ENCODE assay signal across 10 cellular contexts in genomic region chr2:85924522-85924921, GRCh38. TPM values are rescaled to one million over a fixed set of nuclear protein-coding genes. Genes with fewer than 3 reads are reported as not detected.
A peak's percentile ranks its signal among the peaks of the same experiment; 100 is the strongest.
DNase-seq lines count a peak whose midpoint lies in the region; ATAC-seq and TF ChIP-seq lines count a peak whose summit lies in the region.
"Had no signal": no experiment of that assay in that cellular context is flagged by ENCODE, and none has a peak within 500 bp of the region (broad histone marks: within the 10 kb centered on the region; RNA-seq: fewer than 3 reads in every experiment).

No MANE protein-coding gene starts in this region.

- CTCF ChIA-PET in IMR-90 (lab: Yijun Ruan, JAX) (interaction anchor here (1.0 kb wide), 1 partner anchor 24 kb away, joined by 3 read pairs; no protein-coding TSS in a partner anchor), T-cell (lab: Charles Lee) (no interaction called here)

- H3K4me1 ChIP-seq in IMR-90 (ENCODE audit: control insufficient read depth, insufficient read depth, low read length) (peaks cover 21% of the 10 kb centered on the region), breast epithelium (peaks cover 11 to 16% of the 10 kb centered on the region in 2 donors), thyroid gland (peaks cover 34 to 56% of the 10 kb centered on the region in 2 donors)

- H3K27ac Mint-ChIP-seq in stimulated activated effector memory CD8-positive, alpha-beta T cell treated with anti-CD3 and anti-CD28 coated beads, Interleukin-12 subunit alpha, Interleukin-12 subunit beta, amount 100 ng/mL, for 72 hours = no peak overlapping the region
- no peak overlapping the region for H3K27ac Mint-ChIP-seq in T-cell

- no peak overlapping the region for H3K4me2 ChIP-seq in IMR-90 (ENCODE audit: low read depth, low read length)

- no peaks in the 10 kb centered on the region for H4K20me1 ChIP-seq in IMR-90 (ENCODE audit: insufficient read depth, low read length)

- no peak overlapping the region for H3K14ac ChIP-seq in IMR-90 (replicated peaks; ENCODE audit: low read depth, low read length)

- peaks cover 6% of the 10 kb centered on the region; the same call in 1 of the 2 replicates for H3K9me1 ChIP-seq in IMR-90 (ENCODE audit: insufficient read depth, low read length)

- POLR2A ChIA-PET in IMR-90 (lab: Charles Lee; ENCODE audit: unreplicated experiment) (interaction anchor here (0.6 kb wide), 1 partner anchor 81 kb away, joined by 3 read pairs; no protein-coding TSS in a partner anchor), T-cell (lab: Charles Lee) (interaction anchor here in 1 of 2 donors (0.6 kb wide), 1 partner anchor 110 kb away, joined by 5 read pairs; no protein-coding TSS in a partner anchor)

- peaks cover 19% of the 10 kb centered on the region for H3K4me1 Mint-ChIP-seq in stimulated activated effector memory CD8-positive, alpha-beta T cell treated with anti-CD3 and anti-CD28 coated beads, Interleukin-12 subunit alpha, Interleukin-12 subunit beta, amount 100 ng/mL, for 72 hours
- peaks cover 16 to 17% (median 16%) of the 10 kb centered on the region in 3 donors for H3K4me1 Mint-ChIP-seq in T-cell

- ATAC-seq in IMR-90 (ENCODE audit: low read depth) (no peak), T-cell (replicated peaks in 1 of 4) (no peak), GM21423 (IDR thresholded peaks at IDR 0.05; ENCODE audit: unreplicated experiment) (no peak)
- ATAC-seq in stimulated activated effector memory CD8-positive, alpha-beta T cell treated with anti-CD3 and anti-CD28 coated beads, Interleukin-12 subunit alpha, Interleukin-12 subunit beta, amount 100 ng/mL, for 72 hours = no peak

- H4K91ac ChIP-seq in IMR-90 (ENCODE audit: insufficient read depth, low read depth, low read length) = peak overlapping the region; percentile 21; the same call in 1 of the 2 replicates

- dilution Hi-C loops in IMR-90 (cut with HindIII; ENCODE audit: low sequenced_read_pairs, unreplicated experiment) = no loop called here

- no peaks in the 10 kb centered on the region for H3K9me3 Mint-ChIP-seq in stimulated activated effector memory CD8-positive, alpha-beta T cell treated with anti-CD3 and anti-CD28 coated beads, Interleukin-12 subunit alpha, Interleukin-12 subunit beta, amount 100 ng/mL, for 72 hours
- H3K9me3 Mint-ChIP-seq in T-cell = no peaks in the 10 kb centered on the region

- no CpG with 5 or more reads among the region's 4 CpGs for WGBS in IMR-90 (ENCODE audit: extremely low coverage in 2 of 2, insufficient read length in 1 of 2), 2 experiments
- 19 to 20% methylated on average over 4 of the region's 4 CpGs for WGBS in thyroid gland, 2 donors

- H3K18ac ChIP-seq in IMR-90 (ENCODE audit: low read depth, low read length) = peak overlapping the region; percentile 0; the same call in 1 of the 2 replicates

- no peak for TF ChIP-seq POLR2A in IMR-90 (IDR thresholded peaks at IDR 0.05; ENCODE audit: low read depth, low read length)
- no peak for TF ChIP-seq POLR2A in breast epithelium (IDR thresholded peaks at IDR 0.05)
- TF ChIP-seq POLR2A in thyroid gland (IDR thresholded peaks at IDR 0.05) = no peak

- H3K23ac ChIP-seq in IMR-90 (ENCODE audit: low read depth, low read length) = no peak overlapping the region

- no peak overlapping the region for H3K9ac ChIP-seq in IMR-90 (ENCODE audit: low read depth, low read length)

- peak overlapping the region; percentile 30 for H2BK120ac ChIP-seq in IMR-90 (ENCODE audit: low read depth, low read length)

- no peak overlapping the region for H2BK5ac ChIP-seq in IMR-90 (ENCODE audit: low read depth, low read length, poor library complexity, severe bottlenecking)

- intact Hi-C loops in IMR-90 (cut with micrococcal nuclease) = loop anchor here (5.0 to 10.0 kb wide), 2 partner anchors 60 to 113 kb away; no protein-coding TSS in a partner anchor
- intact Hi-C loops in breast epithelium (cut with DNase I; ENCODE audit: low total_unique reads) = no loop called here
- intact Hi-C loops in thyroid gland (cut with DNase I) = no loop called here

- peak overlapping the region in 1 of 2 experiments; percentile 15; a peak in 1 of 4 replicates for H4K8ac ChIP-seq in IMR-90 (ENCODE audit: low read depth in 2 of 2, low read length in 2 of 2)

- H3K4me3 ChIP-seq in IMR-90 (ENCODE audit: insufficient read depth, low read depth, low read length) (no peak overlapping the region), breast epithelium (peak overlapping the region in 1 of 3 donors; percentile 20), thyroid gland (replicated peaks in 1 of 3) (no peak overlapping the region)

- H3K4ac ChIP-seq in IMR-90 (ENCODE audit: low read depth, low read length) = peak overlapping the region; percentile 58; the same call in 1 of the 2 replicates

- no peaks in the 10 kb centered on the region for H3K36me3 Mint-ChIP-seq in stimulated activated effector memory CD8-positive, alpha-beta T cell treated with anti-CD3 and anti-CD28 coated beads, Interleukin-12 subunit alpha, Interleukin-12 subunit beta, amount 100 ng/mL, for 72 hours
- H3K36me3 Mint-ChIP-seq in T-cell = no peaks in the 10 kb centered on the region

- H3K9me3 ChIP-seq in IMR-90 (ENCODE audit: control insufficient read depth, insufficient read depth, low read length) = no peaks in the 10 kb centered on the region
- H3K9me3 ChIP-seq in breast epithelium = no peaks in the 10 kb centered on the region
- no peaks in the 10 kb centered on the region for H3K9me3 ChIP-seq in thyroid gland

- H3K36me3 ChIP-seq in IMR-90 (ENCODE audit: control insufficient read depth, insufficient read depth, low read length) = no peaks in the 10 kb centered on the region
- no peaks in the 10 kb centered on the region for H3K36me3 ChIP-seq in breast epithelium
- H3K36me3 ChIP-seq in thyroid gland = no peaks in the 10 kb centered on the region

- peaks cover 0 to 3% of the 10 kb centered on the region in 2 donors for H3K27me3 Mint-ChIP-seq in T-cell

- DNase-seq in IMR-90 = peak; percentile 51
- DNase-seq in breast epithelium (ENCODE audit: low spot score in 2 of 2) = peak; percentile 66 to 92
- DNase-seq in iris pigment epithelial cell (ENCODE audit: low read depth) = peak; percentile 96
- DNase-seq in thyroid gland = peak; percentile 69 to 73
- no peak for DNase-seq in stimulated activated effector memory CD8-positive, alpha-beta T cell treated with anti-CD3 and anti-CD28 coated beads, Interleukin-12 subunit alpha, Interleukin-12 subunit beta, amount 100 ng/mL, for 72 hours (ENCODE audit: low spot score in 2 of 2)
- no peak for DNase-seq in T-cell
- DNase-seq: activated CD8-positive, alpha-beta memory T cell treated with anti-CD3 and anti-CD28 coated beads, Interleukin-2, amount 50 U/mL, for 4 hours; NCI-H526 treated with DMSO at 0.1 percent for 48 hours; stimulated activated CD4-positive, alpha-beta T cell treated with anti-CD3 and anti-CD28 coated beads, Interleukin-4, amount 100 ng/mL, for 1 hour had no signal

- H3K56ac ChIP-seq in IMR-90 (ENCODE audit: extremely low read depth, insufficient read depth, low read length) = no peak overlapping the region

- H4K5ac ChIP-seq in IMR-90 (ENCODE audit: low read depth, low read length) = no peak overlapping the region; the same call in 1 of the 2 replicates

- H3K27ac ChIP-seq in IMR-90 (ENCODE audit: insufficient read depth, low read length) (peak overlapping the region; percentile 38; the same call in 1 of the 2 replicates), breast epithelium (peak overlapping the region; percentile 88 to 90), thyroid gland (peak overlapping the region; percentile 79 to 89 (median 88))

- no peaks in the 10 kb centered on the region for H3K79me1 ChIP-seq in IMR-90 (ENCODE audit: low read depth in 1 of 2, low read length in 2 of 2)

- H2AFZ ChIP-seq in IMR-90 (replicated peaks; ENCODE audit: low read length, poor library complexity) = peak overlapping the region; percentile 28

- BruUV-seq in IMR-90 (replicated peaks; lab: Mats Ljungman, UMichigan) = no TSS peak

- in situ Hi-C loops in IMR-90 (cut with MboI; ENCODE audit: low sequenced_read_pairs) = no loop called here

- TF ChIP-seq RAD21 in IMR-90 (IDR thresholded peaks at IDR 0.05; ENCODE audit: low read length) = no peak

- 0 out of 3 replicates have a peak overlapping the region, but pooled peaks have one; percentile 67 for H2BK15ac ChIP-seq in IMR-90 (ENCODE audit: low read depth, low read length)

- TF ChIP-seq CTCF in IMR-90 (conservative IDR thresholded peaks at IDR 0.05; ENCODE audit: low read depth, low read length) (no peak), breast epithelium (IDR thresholded peaks at IDR 0.05) (no peak), thyroid gland (IDR thresholded peaks at IDR 0.05) (no peak)

- H2AK5ac ChIP-seq in IMR-90 (ENCODE audit: low read depth, low read length) = peak overlapping the region; percentile 81

- H3K4me3 Mint-ChIP-seq in stimulated activated effector memory CD8-positive, alpha-beta T cell treated with anti-CD3 and anti-CD28 coated beads, Interleukin-12 subunit alpha, Interleukin-12 subunit beta, amount 100 ng/mL, for 72 hours = no peak overlapping the region
- H3K4me3 Mint-ChIP-seq in T-cell = no peak overlapping the region

- H3K27me3 ChIP-seq in IMR-90 (ENCODE audit: control insufficient read depth, insufficient read depth, low read length) (no peaks in the 10 kb centered on the region), breast epithelium (no peaks in the 10 kb centered on the region), thyroid gland (no peaks in the 10 kb centered on the region)

- peak overlapping the region; percentile 63 for H2AK9ac ChIP-seq in IMR-90 (replicated peaks; ENCODE audit: low read depth, low read length, poor library complexity)

- H2BK20ac ChIP-seq in IMR-90 (ENCODE audit: low read depth, low read length) = peak overlapping the region; percentile 51; the same call in 1 of the 2 replicates

TF ChIP-seq in IMR-90, 13 proteins besides CTCF, POLR2A, EP300 and RAD21:
- TF ChIP-seq MXI1 (IDR thresholded peaks at IDR 0.05; ENCODE audit: borderline replicate concordance, low read depth, low read length) = no peak
- TF ChIP-seq MAFK (IDR thresholded peaks at IDR 0.05; ENCODE audit: low read depth, low read length) = no peak
- TF ChIP-seq BHLHE40 (IDR thresholded peaks at IDR 0.05; ENCODE audit: low read depth, low read length) = peak; percentile 21; the same call in 1 of the 2 replicates
TF ChIP-seq in IMR-90: peak in this region for 1.

RNA-seq across cellular contexts. Expression of gene ST3GAL5, which starts 35.7 kb away (rescaled TPM):
- total RNA-seq in IMR-90 (2012; rRNA removed) (16.8 and 18.6 TPM in 2 replicates), breast epithelium (10 to 100 TPM; 20.8 to 52.5 (median 29.5) TPM), thyroid gland (100 to 1,000 TPM; 139 to 199 (median 156) TPM), T-cell (10 to 100 TPM; 22.8 to 56.2 (median 31.9) TPM)
- 19.2 and 21.0 TPM in 2 replicates for polyA plus RNA-seq in IMR-90 (2012; rRNA removed)
- polyA plus RNA-seq in IMR-90 (2012; cell fraction: cytosol; rRNA removed) = 7.8 and 18.4 TPM in 2 replicates
- 8.6 and 21.3 TPM in 2 replicates for polyA plus RNA-seq in IMR-90 (2012; cell fraction: nucleus; rRNA removed; ENCODE audit: low replicate concordance)

Comparison
In these comparisons a context has a peak if more than half of its experiments do, and no peak if none do; other contexts are left out.
1. DNase-seq: peak in IMR-90 (single experiment), breast epithelium (2 of 2), iris pigment epithelial cell (single experiment) and thyroid gland (2 of 2); none in stimulated activated effector memory CD8-positive, alpha-beta T cell treated with anti-CD3 and anti-CD28 coated beads, Interleukin-12 subunit alpha, Interleukin-12 subunit beta, amount 100 ng/mL, for 72 hours (0 of 2) and T-cell (0 of 34).
2. H3K27ac ChIP-seq: peak in every context shown above with its lines; median percentile 89 in breast epithelium; 88 in thyroid gland; 38 in IMR-90.